In genomic region chr2:102473020-102473419, GRCh38 we compare ENCODE assay signal across 9 cellular contexts. TPM values are rescaled to one million over a fixed set of nuclear protein-coding genes. Genes with fewer than 3 reads are reported as not detected.
DNase-seq lines count a peak whose midpoint lies in the region; ATAC-seq and TF ChIP-seq lines count a peak whose summit lies in the region.
"Had no signal": no experiment of that assay in that cellular context is flagged by ENCODE, and none has a peak within 500 bp of the region (broad histone marks: within the 10 kb centered on the region; RNA-seq: fewer than 3 reads in every experiment).

SLC9A4 (plus strand) TSS chr2:102473226; CDS start chr2:102473760, 534 bp downstream.

- peak; percentile 70 for ATAC-seq in CD4-positive, alpha-beta T cell (ENCODE audit: poor library complexity)
- peak; percentile 54 for ATAC-seq in GM18861 (IDR thresholded peaks at IDR 0.05; ENCODE audit: unreplicated experiment)
- ATAC-seq in lung (ENCODE audit: insufficient read depth, low FRiP score), result no peak
- no peak for ATAC-seq in HG02642 (IDR thresholded peaks at IDR 0.05; ENCODE audit: poor library complexity, unreplicated experiment)

- no peaks in the 10 kb centered on the region for H3K4me1 Mint-ChIP-seq in CD4-positive, alpha-beta T cell (ENCODE audit: low read depth)

- no peaks in the 10 kb centered on the region for H3K36me3 ChIP-seq in lung (ENCODE audit: control insufficient read depth in 2 of 2, insufficient read depth in 2 of 2, low read length in 2 of 2)
- H3K36me3 ChIP-seq: SJSA1 had no signal

- no peaks in the 10 kb centered on the region for H3K9me3 ChIP-seq in CD4-positive, alpha-beta T cell (ENCODE audit: control insufficient read depth, low read length)
- peaks cover 2 to 5% of the 10 kb centered on the region in 2 donors for H3K9me3 ChIP-seq in lung (ENCODE audit: control insufficient read depth in 2 of 2, insufficient read depth in 1 of 2, low read length in 1 of 2)
- H3K9me3 ChIP-seq: SJSA1 had no signal

- peaks cover 20% of the 10 kb centered on the region for H3K27me3 Mint-ChIP-seq in CD4-positive, alpha-beta T cell

- no peaks in the 10 kb centered on the region for H3K36me3 Mint-ChIP-seq in CD4-positive, alpha-beta T cell (ENCODE audit: low read depth)

- intact Hi-C loops in CD4-positive, alpha-beta T cell (cut with DNase I, micrococcal nuclease), result loop anchor here (1.0 to 5.0 kb wide), 3 partner anchors 144 to 230 kb away; partner anchors contain the start of gene SLC9A2 (in 1 of the 2)

- H3K27ac Mint-ChIP-seq in CD4-positive, alpha-beta T cell, result no peak within 1 kb of the TSS

- peaks cover 20% of the 10 kb centered on the region for H3K27me3 ChIP-seq in CD4-positive, alpha-beta T cell (ENCODE audit: control insufficient read depth, insufficient read depth, low read length)
- no peaks in the 10 kb centered on the region for H3K27me3 ChIP-seq in lung (ENCODE audit: control insufficient read depth, insufficient read depth)

- H3K4me3 Mint-ChIP-seq in CD4-positive, alpha-beta T cell, result no peak within 1 kb of the TSS

- 3 to 8% methylated on average over 3 of the region's 3 CpGs for WGBS in lung, 2 donors

- CTCF ChIA-PET in CD4-positive, alpha-beta T cell (lab: Charles Lee), result interaction anchor here (1.0 to 2.6 kb wide), 3 partner anchors 14 to 45 kb away, joined by 3 to 9 read pairs (median 3); no protein-coding TSS in a partner anchor

- DNase-seq in CD4-positive, alpha-beta T cell, result peak in 9 of 10 experiments; percentile 6 to 49 (median 29)
- DNase-seq in HuH-7 (ENCODE audit: low spot score) (peak; percentile 30), T-helper 9 cell (peak; percentile 24), cardiac fibroblast (ENCODE audit: low read depth in 2 of 2) (peak; percentile 59 to 67), lung (ENCODE audit: low spot score) (no peak)
- DNase-seq in stimulated activated CD8-positive, alpha-beta memory T cell treated with anti-CD3 and anti-CD28 coated beads, Interleukin-2, amount 100 ng/mL, for 48 hours (ENCODE audit: low read depth in 2 of 2), result peak; percentile 7 to 43

- no peaks in the 10 kb centered on the region for H3K4me1 ChIP-seq in lung (ENCODE audit: control insufficient read depth in 2 of 2, insufficient read depth in 2 of 2, low read length in 2 of 2)
- H3K4me1 ChIP-seq: SJSA1 had no signal

- H3K4me3 ChIP-seq in cardiac fibroblast (replicated peaks in 1 of 2; ENCODE audit: low read depth in 2 of 2, low read length in 2 of 2) (no peak within 1 kb of the TSS), lung (no peak within 1 kb of the TSS)
- H3K4me3 ChIP-seq: SJSA1 had no signal

- H3K9me3 Mint-ChIP-seq in CD4-positive, alpha-beta T cell, result peaks cover 6% of the 10 kb centered on the region

- POLR2A ChIA-PET in CD4-positive, alpha-beta T cell (lab: Charles Lee), result no interaction called here

- TF ChIP-seq CTCF in CD4-positive, alpha-beta T cell (IDR thresholded peaks at IDR 0.05), result peak; percentile 94
- TF ChIP-seq CTCF in cardiac fibroblast (IDR thresholded peaks at IDR 0.05; ENCODE audit: low read depth, low read length) (peak; percentile 89), lung (IDR thresholded peaks at IDR 0.05; ENCODE audit: control extremely low read depth, extremely low read depth) (peak; percentile 50)

- no peak within 1 kb of the TSS for H3K27ac ChIP-seq in CD4-positive, alpha-beta T cell (ENCODE audit: low read depth, low read length)
- no peak within 1 kb of the TSS for H3K27ac ChIP-seq in lung (ENCODE audit: low read depth in 1 of 2, low read length in 1 of 2)
- H3K27ac ChIP-seq: SJSA1 had no signal

RNA-seq across cellular contexts. Expression of gene SLC9A4, which starts in this region (rescaled TPM):
- total RNA-seq in CD4-positive, alpha-beta T cell, result not detected
- under 1 TPM in 1 of 2 donors, not detected in 1; 0.06 TPM for total RNA-seq in lung
- under 1 TPM in 1 of 2 donors, not detected in 1; 0.09 TPM for polyA plus RNA-seq in lung
- total RNA-seq: SJSA1 had no signal

Comparison
In these comparisons a context has a peak if more than half of its experiments do, and no peak if none do; other contexts are left out.
1. Peak in DNase-seq and ATAC-seq in CD4-positive, alpha-beta T cell; RNA of the gene not detected or under 1 TPM.